Comparison of ENCODE assay signal across 1 cellular context in the genomic region with DNA sequence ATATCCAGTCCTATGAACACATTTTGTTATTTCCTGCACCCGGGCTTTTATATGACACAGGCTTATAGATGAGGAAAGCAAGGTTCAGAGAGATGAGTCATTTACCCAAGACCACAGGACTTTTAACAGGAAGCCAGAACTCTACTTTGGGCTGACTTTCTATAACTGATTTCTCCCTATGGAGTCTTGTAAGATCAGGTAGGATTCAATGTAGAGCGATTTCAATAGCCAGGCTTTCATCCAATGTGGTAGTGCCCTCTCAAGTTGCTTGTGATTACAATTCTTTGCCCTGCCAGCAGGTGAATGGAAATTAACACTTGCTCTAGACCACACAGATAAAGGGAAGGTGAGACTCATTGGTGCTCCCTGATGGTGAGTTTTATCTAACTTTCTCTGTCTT.
TF ChIP-seq lines count a peak whose summit lies in the region.

No MANE protein-coding gene starts in this region.

TF ChIP-seq in GM23338, 12 proteins besides CTCF, POLR2A, EP300 and RAD21 (continued from another document):
- TF ChIP-seq, protein P1, sequence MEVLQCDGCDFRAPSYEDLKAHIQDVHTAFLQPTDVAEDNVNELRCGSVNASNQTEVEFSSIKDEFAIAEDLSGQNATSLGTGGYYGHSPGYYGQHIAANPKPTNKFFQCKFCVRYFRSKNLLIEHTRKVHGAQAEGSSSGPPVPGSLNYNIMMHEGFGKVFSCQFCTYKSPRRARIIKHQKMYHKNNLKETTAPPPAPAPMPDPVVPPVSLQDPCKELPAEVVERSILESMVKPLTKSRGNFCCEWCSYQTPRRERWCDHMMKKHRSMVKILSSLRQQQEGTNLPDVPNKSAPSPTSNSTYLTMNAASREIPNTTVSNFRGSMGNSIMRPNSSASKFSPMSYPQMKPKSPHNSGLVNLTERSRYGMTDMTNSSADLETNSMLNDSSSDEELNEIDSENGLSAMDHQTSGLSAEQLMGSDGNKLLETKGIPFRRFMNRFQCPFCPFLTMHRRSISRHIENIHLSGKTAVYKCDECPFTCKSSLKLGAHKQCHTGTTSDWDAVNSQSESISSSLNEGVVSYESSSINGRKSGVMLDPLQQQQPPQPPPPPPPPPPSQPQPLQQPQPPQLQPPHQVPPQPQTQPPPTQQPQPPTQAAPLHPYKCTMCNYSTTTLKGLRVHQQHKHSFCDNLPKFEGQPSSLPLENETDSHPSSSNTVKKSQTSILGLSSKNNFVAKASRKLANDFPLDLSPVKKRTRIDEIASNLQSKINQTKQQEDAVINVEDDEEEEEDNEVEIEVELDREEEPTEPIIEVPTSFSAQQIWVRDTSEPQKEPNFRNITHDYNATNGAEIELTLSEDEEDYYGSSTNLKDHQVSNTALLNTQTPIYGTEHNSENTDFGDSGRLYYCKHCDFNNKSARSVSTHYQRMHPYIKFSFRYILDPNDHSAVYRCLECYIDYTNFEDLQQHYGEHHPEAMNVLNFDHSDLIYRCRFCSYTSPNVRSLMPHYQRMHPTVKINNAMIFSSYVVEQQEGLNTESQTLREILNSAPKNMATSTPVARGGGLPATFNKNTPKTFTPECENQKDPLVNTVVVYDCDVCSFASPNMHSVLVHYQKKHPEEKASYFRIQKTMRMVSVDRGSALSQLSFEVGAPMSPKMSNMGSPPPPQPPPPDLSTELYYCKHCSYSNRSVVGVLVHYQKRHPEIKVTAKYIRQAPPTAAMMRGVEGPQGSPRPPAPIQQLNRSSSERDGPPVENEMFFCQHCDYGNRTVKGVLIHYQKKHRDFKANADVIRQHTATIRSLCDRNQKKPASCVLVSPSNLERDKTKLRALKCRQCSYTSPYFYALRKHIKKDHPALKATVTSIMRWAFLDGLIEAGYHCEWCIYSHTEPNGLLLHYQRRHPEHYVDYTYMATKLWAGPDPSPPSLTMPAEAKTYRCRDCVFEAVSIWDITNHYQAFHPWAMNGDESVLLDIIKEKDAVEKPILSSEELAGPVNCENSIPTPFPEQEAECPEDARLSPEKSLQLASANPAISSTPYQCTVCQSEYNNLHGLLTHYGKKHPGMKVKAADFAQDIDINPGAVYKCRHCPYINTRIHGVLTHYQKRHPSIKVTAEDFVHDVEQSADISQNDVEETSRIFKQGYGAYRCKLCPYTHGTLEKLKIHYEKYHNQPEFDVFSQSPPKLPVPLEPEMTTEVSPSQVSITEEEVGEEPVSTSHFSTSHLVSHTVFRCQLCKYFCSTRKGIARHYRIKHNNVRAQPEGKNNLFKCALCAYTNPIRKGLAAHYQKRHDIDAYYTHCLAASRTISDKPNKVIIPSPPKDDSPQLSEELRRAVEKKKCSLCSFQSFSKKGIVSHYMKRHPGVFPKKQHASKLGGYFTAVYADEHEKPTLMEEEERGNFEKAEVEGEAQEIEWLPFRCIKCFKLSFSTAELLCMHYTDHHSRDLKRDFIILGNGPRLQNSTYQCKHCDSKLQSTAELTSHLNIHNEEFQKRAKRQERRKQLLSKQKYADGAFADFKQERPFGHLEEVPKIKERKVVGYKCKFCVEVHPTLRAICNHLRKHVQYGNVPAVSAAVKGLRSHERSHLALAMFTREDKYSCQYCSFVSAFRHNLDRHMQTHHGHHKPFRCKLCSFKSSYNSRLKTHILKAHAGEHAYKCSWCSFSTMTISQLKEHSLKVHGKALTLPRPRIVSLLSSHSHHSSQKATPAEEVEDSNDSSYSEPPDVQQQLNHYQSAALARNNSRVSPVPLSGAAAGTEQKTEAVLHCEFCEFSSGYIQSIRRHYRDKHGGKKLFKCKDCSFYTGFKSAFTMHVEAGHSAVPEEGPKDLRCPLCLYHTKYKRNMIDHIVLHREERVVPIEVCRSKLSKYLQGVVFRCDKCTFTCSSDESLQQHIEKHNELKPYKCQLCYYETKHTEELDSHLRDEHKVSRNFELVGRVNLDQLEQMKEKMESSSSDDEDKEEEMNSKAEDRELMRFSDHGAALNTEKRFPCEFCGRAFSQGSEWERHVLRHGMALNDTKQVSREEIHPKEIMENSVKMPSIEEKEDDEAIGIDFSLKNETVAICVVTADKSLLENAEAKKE (CRISPR knock-in tag; IDR thresholded peaks at IDR 0.05): no peak
- no peak for TF ChIP-seq EZH2phosphoT487 (IDR thresholded peaks at IDR 0.05; ENCODE audit: unreplicated experiment)
- TF ChIP-seq ZNF114 (CRISPR knock-in tag; IDR thresholded peaks at IDR 0.05): no peak
- no peak for TF ChIP-seq NANOG (IDR thresholded peaks at IDR 0.05; ENCODE audit: borderline replicate concordance)
- no peak for TF ChIP-seq ZNF331 (CRISPR knock-in tag; IDR thresholded peaks at IDR 0.05; ENCODE audit: low read depth)
- TF ChIP-seq JUNB (IDR thresholded peaks at IDR 0.05; ENCODE audit: unreplicated experiment): no peak
- TF ChIP-seq, protein P2, sequence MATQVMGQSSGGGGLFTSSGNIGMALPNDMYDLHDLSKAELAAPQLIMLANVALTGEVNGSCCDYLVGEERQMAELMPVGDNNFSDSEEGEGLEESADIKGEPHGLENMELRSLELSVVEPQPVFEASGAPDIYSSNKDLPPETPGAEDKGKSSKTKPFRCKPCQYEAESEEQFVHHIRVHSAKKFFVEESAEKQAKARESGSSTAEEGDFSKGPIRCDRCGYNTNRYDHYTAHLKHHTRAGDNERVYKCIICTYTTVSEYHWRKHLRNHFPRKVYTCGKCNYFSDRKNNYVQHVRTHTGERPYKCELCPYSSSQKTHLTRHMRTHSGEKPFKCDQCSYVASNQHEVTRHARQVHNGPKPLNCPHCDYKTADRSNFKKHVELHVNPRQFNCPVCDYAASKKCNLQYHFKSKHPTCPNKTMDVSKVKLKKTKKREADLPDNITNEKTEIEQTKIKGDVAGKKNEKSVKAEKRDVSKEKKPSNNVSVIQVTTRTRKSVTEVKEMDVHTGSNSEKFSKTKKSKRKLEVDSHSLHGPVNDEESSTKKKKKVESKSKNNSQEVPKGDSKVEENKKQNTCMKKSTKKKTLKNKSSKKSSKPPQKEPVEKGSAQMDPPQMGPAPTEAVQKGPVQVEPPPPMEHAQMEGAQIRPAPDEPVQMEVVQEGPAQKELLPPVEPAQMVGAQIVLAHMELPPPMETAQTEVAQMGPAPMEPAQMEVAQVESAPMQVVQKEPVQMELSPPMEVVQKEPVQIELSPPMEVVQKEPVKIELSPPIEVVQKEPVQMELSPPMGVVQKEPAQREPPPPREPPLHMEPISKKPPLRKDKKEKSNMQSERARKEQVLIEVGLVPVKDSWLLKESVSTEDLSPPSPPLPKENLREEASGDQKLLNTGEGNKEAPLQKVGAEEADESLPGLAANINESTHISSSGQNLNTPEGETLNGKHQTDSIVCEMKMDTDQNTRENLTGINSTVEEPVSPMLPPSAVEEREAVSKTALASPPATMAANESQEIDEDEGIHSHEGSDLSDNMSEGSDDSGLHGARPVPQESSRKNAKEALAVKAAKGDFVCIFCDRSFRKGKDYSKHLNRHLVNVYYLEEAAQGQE (IDR thresholded peaks at IDR 0.05; ENCODE audit: unreplicated experiment): no peak
- TF ChIP-seq CREB1 (CRISPR knock-in tag; IDR thresholded peaks at IDR 0.05; ENCODE audit: low read depth): no peak
- TF ChIP-seq STAT1 (IDR thresholded peaks at IDR 0.05; ENCODE audit: unreplicated experiment): no peak
- no peak for TF ChIP-seq POLR2AphosphoS5 (IDR thresholded peaks at IDR 0.05; ENCODE audit: low read depth)
- TF ChIP-seq, protein P3, sequence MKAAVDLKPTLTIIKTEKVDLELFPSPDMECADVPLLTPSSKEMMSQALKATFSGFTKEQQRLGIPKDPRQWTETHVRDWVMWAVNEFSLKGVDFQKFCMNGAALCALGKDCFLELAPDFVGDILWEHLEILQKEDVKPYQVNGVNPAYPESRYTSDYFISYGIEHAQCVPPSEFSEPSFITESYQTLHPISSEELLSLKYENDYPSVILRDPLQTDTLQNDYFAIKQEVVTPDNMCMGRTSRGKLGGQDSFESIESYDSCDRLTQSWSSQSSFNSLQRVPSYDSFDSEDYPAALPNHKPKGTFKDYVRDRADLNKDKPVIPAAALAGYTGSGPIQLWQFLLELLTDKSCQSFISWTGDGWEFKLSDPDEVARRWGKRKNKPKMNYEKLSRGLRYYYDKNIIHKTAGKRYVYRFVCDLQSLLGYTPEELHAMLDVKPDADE (IDR thresholded peaks at IDR 0.05): no peak
